20 cellular contexts compared by ENCODE assay signal in genomic region chr11:131643171-131643570, GRCh38.
A peak's percentile ranks its signal among the peaks of the same experiment; 100 is the strongest.
DNase-seq lines count a peak whose midpoint lies in the region; ATAC-seq and TF ChIP-seq lines count a peak whose summit lies in the region.
"Had no signal": no experiment of that assay in that cellular context is flagged by ENCODE, and none has a peak within 500 bp of the region (broad histone marks: within the 10 kb centered on the region; RNA-seq: fewer than 3 reads in every experiment).

No MANE protein-coding gene starts in this region.

- intact Hi-C loops in activated CD4-positive, alpha-beta T cell treated with anti-CD3 and anti-CD28 coated beads for 36 hours (cut with DNase I, micrococcal nuclease) = no loop called here

- WGBS in trophoblast cell (ENCODE audit: extremely low coverage, insufficient coverage, insufficient read length) = no CpG with 5 or more reads among the region's 10 CpGs

- H3K4me1 ChIP-seq in trophoblast cell (ENCODE audit: control insufficient read depth in 1 of 2, insufficient read depth in 2 of 2, low read length in 2 of 2) = no peaks in the 10 kb centered on the region
- H3K4me1 ChIP-seq: A549 had no signal

- no peak overlapping the region for H4K12ac ChIP-seq in trophoblast cell (ENCODE audit: low read depth, low read length)

- H3K9me3 Mint-ChIP-seq in activated CD8-positive, alpha-beta memory T cell treated with anti-CD3 and anti-CD28 coated beads, Interleukin-2, amount 10 ng/mL, durations not matched to agents 7 days and 5 days (ENCODE audit: low read depth) = peaks cover 3% of the 10 kb centered on the region
- H3K9me3 Mint-ChIP-seq in activated CD4-positive, alpha-beta T cell treated with anti-CD3 and anti-CD28 coated beads for 36 hours (ENCODE audit: low read depth) = no peaks in the 10 kb centered on the region
- H3K9me3 Mint-ChIP-seq: H9 had no signal

- no peak overlapping the region for H2AK5ac ChIP-seq in trophoblast cell (ENCODE audit: low read length)

- H3K27ac Mint-ChIP-seq in activated CD8-positive, alpha-beta memory T cell treated with anti-CD3 and anti-CD28 coated beads, Interleukin-2, amount 10 ng/mL, durations not matched to agents 7 days and 5 days = no peak overlapping the region
- H3K27ac Mint-ChIP-seq in activated CD4-positive, alpha-beta T cell treated with anti-CD3 and anti-CD28 coated beads for 36 hours = no peak overlapping the region
- H3K27ac Mint-ChIP-seq: CD14-positive monocyte, H9 had no signal

- no peak for TF ChIP-seq CTCF in coronary artery (IDR thresholded peaks at IDR 0.05)

- no peak overlapping the region for H2BK120ac ChIP-seq in trophoblast cell (ENCODE audit: insufficient read depth, low read length, poor library complexity)

- H2BK5ac ChIP-seq in trophoblast cell (ENCODE audit: low read depth, low read length, poor library complexity) = no peak overlapping the region

- no peaks in the 10 kb centered on the region for H3K36me3 ChIP-seq in trophoblast cell (ENCODE audit: control insufficient read depth in 1 of 2, insufficient read depth in 2 of 2, low read length in 2 of 2)
- H3K36me3 ChIP-seq: BLaER1 had no signal

- H3K79me2 ChIP-seq in trophoblast cell (ENCODE audit: control insufficient read depth, insufficient read depth, low read length, poor library complexity) = no peaks in the 10 kb centered on the region

- H3K27ac ChIP-seq in coronary artery (no peak overlapping the region), trophoblast cell (ENCODE audit: low read depth, low read length) (no peak overlapping the region)
- H3K27ac ChIP-seq: 22Rv1, A549, BLaER1 had no signal

- H2BK12ac ChIP-seq in trophoblast cell (ENCODE audit: low read length) = no peak overlapping the region

- H3K14ac ChIP-seq in trophoblast cell (ENCODE audit: low read length) = no peak overlapping the region

- CTCF ChIA-PET in activated CD8-positive, alpha-beta memory T cell treated with anti-CD3 and anti-CD28 coated beads, Interleukin-2, amount 10 ng/mL, durations not matched to agents 7 days and 5 days (lab: Charles Lee) = no interaction called here
- CTCF ChIA-PET in activated CD4-positive, alpha-beta T cell treated with anti-CD3 and anti-CD28 coated beads for 36 hours (lab: Charles Lee) = no interaction called here

- H3K4ac ChIP-seq in trophoblast cell (ENCODE audit: low read depth, low read length) = no peak overlapping the region

- no peak overlapping the region for H3K9ac ChIP-seq in trophoblast cell (ENCODE audit: low read length)
- H3K9ac ChIP-seq: BLaER1 had no signal

- no peak overlapping the region for H4K8ac ChIP-seq in trophoblast cell (ENCODE audit: low read depth, low read length)

- H3K4me1 Mint-ChIP-seq in activated CD8-positive, alpha-beta memory T cell treated with anti-CD3 and anti-CD28 coated beads, Interleukin-2, amount 10 ng/mL, durations not matched to agents 7 days and 5 days = no peaks in the 10 kb centered on the region
- no peaks in the 10 kb centered on the region for H3K4me1 Mint-ChIP-seq in activated CD4-positive, alpha-beta T cell treated with anti-CD3 and anti-CD28 coated beads for 36 hours
- H3K4me1 Mint-ChIP-seq: CD14-positive monocyte; CD4-positive, alpha-beta memory T cell had no signal

- no peak overlapping the region for H3K4me3 ChIP-seq in coronary artery
- H3K4me3 ChIP-seq in trophoblast cell (ENCODE audit: low read depth, low read length) = no peak overlapping the region
- H3K4me3 ChIP-seq: A549, BLaER1, GM12878 had no signal

- no peaks in the 10 kb centered on the region for H3K79me1 ChIP-seq in trophoblast cell (ENCODE audit: low read length)

- POLR2A ChIA-PET in activated CD4-positive, alpha-beta T cell treated with anti-CD3 and anti-CD28 coated beads for 36 hours (lab: Charles Lee) = no interaction called here

- H4K91ac ChIP-seq in trophoblast cell (ENCODE audit: low read depth, low read length) = no peak overlapping the region

- no peaks in the 10 kb centered on the region for H3K27me3 Mint-ChIP-seq in activated CD8-positive, alpha-beta memory T cell treated with anti-CD3 and anti-CD28 coated beads, Interleukin-2, amount 10 ng/mL, durations not matched to agents 7 days and 5 days
- no peaks in the 10 kb centered on the region for H3K27me3 Mint-ChIP-seq in activated CD4-positive, alpha-beta T cell treated with anti-CD3 and anti-CD28 coated beads for 36 hours
- H3K27me3 Mint-ChIP-seq: CD4-positive, alpha-beta memory T cell had no signal

- DNase-seq in NCI-H1417 (lab: John Stamatoyannopoulos, UW) = peak in 2 of 3 experiments; percentile 42 to 70
- DNase-seq in NCI-H1417 treated with DMSO at 0.1 percent for 48 hours (lab: John Stamatoyannopoulos, UW) = no peak
- peak; percentile 49 for DNase-seq in NCI-H748 (lab: John Stamatoyannopoulos, UW; ENCODE audit: unreplicated experiment)
- peak; percentile 43 for DNase-seq in coronary artery (ENCODE audit: low spot score)
- no peak for DNase-seq in trophoblast cell
- DNase-seq in activated CD8-positive, alpha-beta memory T cell treated with anti-CD3 and anti-CD28 coated beads, Interleukin-2, amount 10 ng/mL, durations not matched to agents 7 days and 5 days = no peak
- no peak for DNase-seq in activated CD4-positive, alpha-beta T cell treated with anti-CD3 and anti-CD28 coated beads, Interleukin-2, amount 50 U/mL, for 1 hour
- no peak for DNase-seq in activated CD4-positive, alpha-beta T cell treated with anti-CD3 and anti-CD28 coated beads for 36 hours
- DNase-seq: AML-193; CD4-positive, alpha-beta memory T cell; DMS153; DND-41; EL; GOT3; H9 had no signal

- peaks cover 2% of the 10 kb centered on the region for H3K9me3 ChIP-seq in trophoblast cell (ENCODE audit: insufficient read depth, low read depth, low read length)
- H3K9me3 ChIP-seq: A549, BLaER1 had no signal

- no peak for ATAC-seq in activated CD8-positive, alpha-beta memory T cell treated with anti-CD3 and anti-CD28 coated beads, Interleukin-2, amount 10 ng/mL, durations not matched to agents 7 days and 5 days
- no peak for ATAC-seq in activated CD4-positive, alpha-beta T cell treated with anti-CD3 and anti-CD28 coated beads for 36 hours
- ATAC-seq: A549 had no signal

- no peak overlapping the region for H3K18ac ChIP-seq in trophoblast cell (ENCODE audit: low read length)

- no peaks in the 10 kb centered on the region for H3K27me3 ChIP-seq in trophoblast cell (ENCODE audit: insufficient read depth, low read length)
- H3K27me3 ChIP-seq: BLaER1 had no signal

- no peak overlapping the region for H3K4me3 Mint-ChIP-seq in activated CD8-positive, alpha-beta memory T cell treated with anti-CD3 and anti-CD28 coated beads, Interleukin-2, amount 10 ng/mL, durations not matched to agents 7 days and 5 days
- no peak overlapping the region for H3K4me3 Mint-ChIP-seq in activated CD4-positive, alpha-beta T cell treated with anti-CD3 and anti-CD28 coated beads for 36 hours
- H3K4me3 Mint-ChIP-seq: CD14-positive monocyte; CD4-positive, alpha-beta memory T cell; H9 had no signal

- H3K4me2 ChIP-seq in trophoblast cell (ENCODE audit: low read length) = no peak overlapping the region
- H3K4me2 ChIP-seq: A549 had no signal

- no peaks in the 10 kb centered on the region for H3K36me3 Mint-ChIP-seq in activated CD8-positive, alpha-beta memory T cell treated with anti-CD3 and anti-CD28 coated beads, Interleukin-2, amount 10 ng/mL, durations not matched to agents 7 days and 5 days
- no peaks in the 10 kb centered on the region for H3K36me3 Mint-ChIP-seq in activated CD4-positive, alpha-beta T cell treated with anti-CD3 and anti-CD28 coated beads for 36 hours (ENCODE audit: low read depth)
- H3K36me3 Mint-ChIP-seq: CD14-positive monocyte; CD4-positive, alpha-beta memory T cell had no signal

- no peak overlapping the region for H2AFZ ChIP-seq in trophoblast cell (ENCODE audit: insufficient read depth, low read length, poor library complexity)

- peak overlapping the region; percentile 82 for H3K23ac ChIP-seq in trophoblast cell (ENCODE audit: low read length)

Comparison
In these comparisons a context has a peak if more than half of its experiments do, and no peak if none do; other contexts are left out.
1. DNase-seq: peak in NCI-H1417 (2 of 3), NCI-H748 (single experiment) and coronary artery (single experiment); none in NCI-H1417 treated with DMSO at 0.1 percent for 48 hours (single experiment), trophoblast cell (0 of 2), activated CD8-positive, alpha-beta memory T cell treated with anti-CD3 and anti-CD28 coated beads, Interleukin-2, amount 10 ng/mL, durations not matched to agents 7 days and 5 days (single experiment), activated CD4-positive, alpha-beta T cell treated with anti-CD3 and anti-CD28 coated beads, Interleukin-2, amount 50 U/mL, for 1 hour (single experiment) and activated CD4-positive, alpha-beta T cell treated with anti-CD3 and anti-CD28 coated beads for 36 hours (single experiment).